Comparison of ENCODE assay signal across 21 cellular contexts in the genomic region with DNA sequence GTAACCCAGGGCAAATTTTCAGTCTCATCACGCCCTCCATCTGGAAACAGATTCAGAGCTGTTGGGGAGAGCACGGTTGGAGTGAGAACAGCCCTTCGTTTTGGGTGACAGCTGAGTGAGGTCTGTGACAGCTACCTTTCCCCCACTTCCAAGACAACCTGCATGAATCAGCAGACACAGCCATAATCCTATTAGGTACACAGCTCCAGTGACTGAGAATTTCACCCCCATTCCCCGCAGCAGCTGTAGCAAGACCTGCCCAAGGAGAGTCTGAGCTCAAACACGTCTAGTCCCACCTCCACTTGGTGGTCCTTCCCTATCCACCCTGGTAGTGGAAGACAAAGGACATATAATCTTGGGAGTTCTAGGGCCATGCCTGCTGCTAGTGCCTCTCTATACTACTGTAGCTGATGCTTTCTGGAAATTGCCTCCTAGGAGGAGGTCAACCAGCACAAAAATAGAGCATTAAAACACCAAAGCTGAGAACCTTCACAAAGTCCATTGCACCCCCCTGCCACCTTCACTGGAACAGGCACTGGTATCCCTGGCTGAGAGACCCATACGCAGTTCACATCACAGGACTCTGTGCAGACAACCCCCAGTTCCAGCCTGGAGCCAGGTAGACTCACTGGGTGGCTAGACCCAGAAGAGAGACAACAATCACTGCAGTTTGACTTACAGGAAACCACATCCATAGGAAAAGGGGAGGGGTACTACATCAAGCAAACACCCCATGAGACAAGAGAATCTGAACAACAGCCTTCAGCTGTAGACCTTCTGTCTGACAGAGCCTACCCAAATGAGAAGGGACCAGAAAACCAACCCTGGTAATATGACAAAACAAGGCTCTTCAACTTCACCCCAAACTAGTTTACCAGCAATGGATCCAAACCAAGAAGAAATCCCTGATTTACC.
"Had no signal": no experiment of that assay in that cellular context is flagged by ENCODE, and none has a peak within 500 bp of the region (broad histone marks: within the 10 kb centered on the region; RNA-seq: fewer than 3 reads in every experiment).

No MANE protein-coding gene starts in this region.

- H3K27ac Mint-ChIP-seq: activated CD4-positive, alpha-beta T cell treated with anti-CD3 and anti-CD28 coated beads, Interleukin-2, amount 10 ng/mL, durations not matched to agents 7 days and 5 days; activated CD8-positive, alpha-beta T cell treated with anti-CD3 and anti-CD28 coated beads, Interleukin-2, amount 10 ng/mL, durations not matched to agents 7 days and 5 days; activated naive CD8-positive, alpha-beta T cell treated with anti-CD3 and anti-CD28 coated beads for 36 hours; immature natural killer cell had no signal

- H3K27me3 Mint-ChIP-seq: activated CD4-positive, alpha-beta T cell treated with anti-CD3 and anti-CD28 coated beads, Interleukin-2, amount 10 ng/mL, durations not matched to agents 7 days and 5 days; activated naive CD8-positive, alpha-beta T cell treated with anti-CD3 and anti-CD28 coated beads for 36 hours had no signal

- H3K4me1 ChIP-seq: esophagus muscularis mucosa, pancreas had no signal

- H3K27me3 ChIP-seq: cardiac muscle cell, esophagus muscularis mucosa, neutrophil, pancreas had no signal

- H3K9me3 ChIP-seq: esophagus muscularis mucosa, mucosa of descending colon, neutrophil, pancreas had no signal

- DNase-seq: activated CD4-positive, alpha-beta T cell treated with anti-CD3 and anti-CD28 coated beads, Interleukin-2, amount 10 ng/mL, durations not matched to agents 7 days and 5 days; activated CD4-positive, CD25-positive, alpha-beta regulatory T cell; activated CD8-positive, alpha-beta T cell treated with anti-CD3 and anti-CD28 coated beads, Interleukin-2, amount 10 ng/mL, durations not matched to agents 7 days and 5 days; activated effector memory CD4-positive, alpha-beta T cell treated with anti-CD3 and anti-CD28 coated beads, Interleukin-2, amount 50 U/mL, for 16 hours; activated naive CD8-positive, alpha-beta T cell treated with anti-CD3 and anti-CD28 coated beads for 36 hours; activated T-cell treated with anti-CD3 and anti-CD28 coated beads, Interleukin-2, amount 50 U/mL, for 4 hours; amniotic stem cell; dermis blood vessel endothelial cell; effector memory CD4-positive, alpha-beta T cell; immature natural killer cell; kidney glomerular epithelial cell; left ventricle myocardium superior; mucosa of descending colon; naive B cell; stimulated activated CD4-positive, alpha-beta T cell treated with anti-CD3 and anti-CD28 coated beads, Interleukin-4, amount 100 ng/mL, for 1 hour had no signal

- ATAC-seq: activated CD8-positive, alpha-beta T cell treated with anti-CD3 and anti-CD28 coated beads, Interleukin-2, amount 10 ng/mL, durations not matched to agents 7 days and 5 days; activated T-cell treated with anti-CD3 and anti-CD28 coated beads, Interleukin-2, amount 50 U/mL, for 4 hours; left ventricle myocardium superior; mucosa of descending colon; pancreas; sciatic nerve had no signal

- H3K4me3 Mint-ChIP-seq: activated CD4-positive, alpha-beta T cell treated with anti-CD3 and anti-CD28 coated beads, Interleukin-2, amount 10 ng/mL, durations not matched to agents 7 days and 5 days; activated CD8-positive, alpha-beta T cell treated with anti-CD3 and anti-CD28 coated beads, Interleukin-2, amount 10 ng/mL, durations not matched to agents 7 days and 5 days; activated naive CD8-positive, alpha-beta T cell treated with anti-CD3 and anti-CD28 coated beads for 36 hours; activated T-cell treated with anti-CD3 and anti-CD28 coated beads, Interleukin-2, amount 50 U/mL, for 4 hours; immature natural killer cell had no signal

- H3K4me2 ChIP-seq: smooth muscle cell had no signal

- H3K4me3 ChIP-seq: cardiac muscle cell, esophagus muscularis mucosa, mucosa of descending colon, pancreas, smooth muscle cell had no signal

- H3K27ac ChIP-seq: cardiac muscle cell, esophagus muscularis mucosa, neutrophil, pancreas had no signal

- H3K36me3 ChIP-seq: cardiac muscle cell, esophagus muscularis mucosa, neutrophil, pancreas had no signal
